In the genomic region with DNA sequence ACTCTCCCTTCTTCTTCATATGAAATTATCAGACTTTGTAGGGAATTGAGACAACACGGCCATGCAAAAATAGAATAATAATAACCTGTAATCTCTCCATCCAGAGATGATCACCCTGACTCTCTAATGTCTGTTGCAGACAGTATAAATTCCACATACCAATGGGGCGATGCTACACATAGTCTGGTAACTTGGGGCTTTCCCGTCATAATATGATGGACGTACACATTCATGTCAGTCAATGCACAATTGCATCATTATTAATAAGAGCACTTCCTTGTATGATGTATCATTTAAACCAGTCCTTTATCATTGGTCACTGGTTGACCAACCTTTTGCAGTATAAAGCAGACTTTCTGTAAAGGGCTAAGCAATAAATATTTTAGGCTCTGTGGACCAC, we compare ENCODE assay signal across 13 cellular contexts.
"Had no signal": no experiment of that assay in that cellular context is flagged by ENCODE, and none has a peak within 500 bp of the region (broad histone marks: within the 10 kb centered on the region; RNA-seq: fewer than 3 reads in every experiment).

No MANE protein-coding gene starts in this region.

- DNase-seq: activated CD4-positive, alpha-beta T cell treated with anti-CD3 and anti-CD28 coated beads for 1 hour; activated CD4-positive, alpha-beta T cell treated with anti-CD3 and anti-CD28 coated beads, Interleukin-2, amount 50 U/mL, for 48 hours; activated CD8-positive, alpha-beta memory T cell treated with anti-CD3 and anti-CD28 coated beads, Interleukin-2, amount 10 ng/mL, durations not matched to agents 7 days and 5 days; activated effector memory CD4-positive, alpha-beta T cell treated with Interleukin-2 at 50 U/mL for 16 hours; activated T-cell treated with anti-CD3 and anti-CD28 coated beads, Interleukin-2, amount 50 U/mL, for 24 hours; dorsolateral prefrontal cortex; esophagus squamous epithelium; foreskin fibroblast; left lung; mesendoderm; stimulated activated CD4-positive, alpha-beta T cell treated with anti-CD3 and anti-CD28 coated beads, Interleukin-2, amount 100 ng/mL, for 48 hours; stomach had no signal

- H3K4me3 ChIP-seq: dorsolateral prefrontal cortex, esophagus squamous epithelium, left lung, stomach, vagina had no signal
